In the genomic region with DNA sequence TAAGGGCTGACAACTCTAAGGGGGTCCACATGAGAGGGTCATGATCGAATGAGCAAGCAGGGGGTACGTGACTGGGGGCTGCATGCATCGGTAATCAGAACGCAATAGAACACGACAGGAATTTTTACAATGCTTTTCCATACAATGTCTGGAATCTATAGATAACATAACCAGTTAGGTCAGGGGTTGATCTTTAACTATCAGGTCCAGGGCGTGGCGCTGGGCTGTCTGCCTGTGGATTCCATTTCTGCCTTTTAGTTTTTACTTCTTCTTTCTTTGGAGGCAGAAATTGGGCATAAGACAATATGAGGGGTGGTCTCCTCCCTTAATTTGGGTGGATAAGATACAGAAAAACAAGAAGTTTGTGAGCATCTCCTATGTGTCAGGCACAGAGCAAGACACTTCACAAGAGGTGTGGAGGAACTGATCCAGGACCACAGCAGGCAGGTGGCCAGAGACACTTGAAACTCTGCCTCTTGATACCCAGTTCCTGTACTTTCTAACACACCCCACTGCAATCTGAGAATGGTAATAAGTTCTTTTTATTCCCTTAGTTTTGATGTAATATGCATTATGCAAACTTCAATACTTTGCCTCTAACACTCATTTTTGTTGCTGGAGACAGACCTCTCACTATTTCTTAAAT, we compare ENCODE assay signal across 25 cellular contexts. TPM values are rescaled to one million over a fixed set of nuclear protein-coding genes. Genes with fewer than 3 reads are reported as not detected.
"Had no signal": no experiment of that assay in that cellular context is flagged by ENCODE, and none has a peak within 500 bp of the region (broad histone marks: within the 10 kb centered on the region; RNA-seq: fewer than 3 reads in every experiment).

No MANE protein-coding gene starts in this region.

- H3K27me3 Mint-ChIP-seq: IgD-negative memory B cell had no signal

- H3K27ac ChIP-seq: HL-60, KMS-11, SJSA1, SK-N-MC had no signal

- DNase-seq: Kasumi-1, MM.1S, MV-4-11, NCI-H1048, NCI-H1105, NCI-H1417, NCI-H1436 treated with DMSO at 0.1 percent for 48 hours, NCI-H1694, NCI-H187 treated with DMSO at 0.1 percent for 48 hours, NCI-H2029 treated with DMSO at 0.1 percent for 48 hours, NCI-H2171 treated with DMSO at 0.1 percent for 48 hours, NCI-H524, NCI-H526 treated with DMSO at 0.1 percent for 48 hours, NCI-H748 treated with DMSO at 0.1 percent for 48 hours, Right ventricle myocardium superior, RPMI8226, SIG-M5 had no signal

- H3K4me3 Mint-ChIP-seq: IgD-negative memory B cell had no signal

- H3K9me3 ChIP-seq: SJSA1 had no signal

- H3K4me3 ChIP-seq: K562, SJSA1, SK-N-MC had no signal

- H3K27me3 ChIP-seq: SJSA1 had no signal

- H3K4me1 ChIP-seq: SJSA1 had no signal

- ATAC-seq: K562 had no signal

- H3K36me3 ChIP-seq: SJSA1 had no signal

RNA-seq across cellular contexts. Expression of a gene that starts 18.0 kb away (rescaled TPM):
- total RNA-seq: K562, M059J, NCI-H460, Right ventricle myocardium superior, SJSA1 had no signal
